In the genomic region with DNA sequence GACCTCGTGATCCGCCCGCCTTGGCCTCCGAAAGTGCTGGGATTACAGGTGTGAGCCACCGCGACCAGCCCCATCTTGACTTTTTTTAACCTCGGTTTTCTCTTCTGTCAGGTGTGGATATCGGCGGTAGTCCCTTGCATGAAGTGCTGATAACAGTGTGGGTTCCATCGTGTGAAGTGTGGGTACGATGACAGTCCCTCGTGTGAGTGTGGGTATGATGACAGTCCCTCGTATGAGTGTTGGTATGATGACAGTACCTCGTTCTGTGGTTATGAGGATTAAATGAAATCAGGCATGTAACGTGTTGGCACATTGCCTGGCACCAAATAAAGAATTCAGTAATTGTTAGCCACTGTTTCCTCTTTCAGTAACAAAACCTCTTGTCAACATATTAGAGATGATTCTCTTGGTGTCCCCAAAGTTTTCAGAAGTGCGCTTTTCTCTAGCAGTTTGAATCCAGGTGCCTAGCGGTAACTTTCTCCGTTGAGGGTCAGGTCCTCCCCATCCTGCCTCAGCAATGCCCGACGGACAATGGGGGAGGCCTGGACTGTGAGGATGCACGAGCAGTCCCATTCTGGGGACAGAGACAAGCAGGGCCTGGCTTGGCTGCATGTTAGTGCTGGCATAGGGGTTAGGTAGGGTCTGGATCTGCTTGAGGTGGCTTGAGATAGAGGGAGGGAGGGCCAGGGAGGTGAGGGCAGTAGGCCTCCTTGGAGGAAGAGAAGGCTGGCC, we compare ENCODE assay signal across 1 cellular context.
TF ChIP-seq lines count a peak whose summit lies in the region.

No MANE protein-coding gene starts in this region.

TF ChIP-seq in WTC11, 78 proteins besides CTCF, POLR2A, EP300 and RAD21 (continued from another document):
- TF ChIP-seq, protein P1, sequence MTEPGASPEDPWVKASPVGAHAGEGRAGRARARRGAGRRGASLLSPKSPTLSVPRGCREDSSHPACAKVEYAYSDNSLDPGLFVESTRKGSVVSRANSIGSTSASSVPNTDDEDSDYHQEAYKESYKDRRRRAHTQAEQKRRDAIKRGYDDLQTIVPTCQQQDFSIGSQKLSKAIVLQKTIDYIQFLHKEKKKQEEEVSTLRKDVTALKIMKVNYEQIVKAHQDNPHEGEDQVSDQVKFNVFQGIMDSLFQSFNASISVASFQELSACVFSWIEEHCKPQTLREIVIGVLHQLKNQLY (CRISPR knock-in tag; IDR thresholded peaks at IDR 0.05) = no peak
- no peak for TF ChIP-seq ZNF423 (CRISPR knock-in tag; IDR thresholded peaks at IDR 0.05)
- TF ChIP-seq FOXK1 (CRISPR knock-in tag; IDR thresholded peaks at IDR 0.05) = no peak
- no peak for TF ChIP-seq NR3C1 (CRISPR knock-in tag; conservative IDR thresholded peaks at IDR 0.05; ENCODE audit: low read depth)
- TF ChIP-seq, protein P2, sequence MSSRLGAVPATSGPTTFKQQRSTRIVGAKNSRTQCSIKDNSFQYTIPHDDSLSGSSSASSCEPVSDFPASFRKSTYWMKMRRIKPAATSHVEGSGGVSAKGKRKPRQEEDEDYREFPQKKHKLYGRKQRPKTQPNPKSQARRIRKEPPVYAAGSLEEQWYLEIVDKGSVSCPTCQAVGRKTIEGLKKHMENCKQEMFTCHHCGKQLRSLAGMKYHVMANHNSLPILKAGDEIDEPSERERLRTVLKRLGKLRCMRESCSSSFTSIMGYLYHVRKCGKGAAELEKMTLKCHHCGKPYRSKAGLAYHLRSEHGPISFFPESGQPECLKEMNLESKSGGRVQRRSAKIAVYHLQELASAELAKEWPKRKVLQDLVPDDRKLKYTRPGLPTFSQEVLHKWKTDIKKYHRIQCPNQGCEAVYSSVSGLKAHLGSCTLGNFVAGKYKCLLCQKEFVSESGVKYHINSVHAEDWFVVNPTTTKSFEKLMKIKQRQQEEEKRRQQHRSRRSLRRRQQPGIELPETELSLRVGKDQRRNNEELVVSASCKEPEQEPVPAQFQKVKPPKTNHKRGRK (CRISPR knock-in tag; IDR thresholded peaks at IDR 0.05; ENCODE audit: borderline replicate concordance) = no peak
- no peak for TF ChIP-seq ZNF317 (CRISPR knock-in tag; IDR thresholded peaks at IDR 0.05; ENCODE audit: borderline replicate concordance, low read depth)
- no peak for TF ChIP-seq IRF2 (CRISPR knock-in tag; IDR thresholded peaks at IDR 0.05; ENCODE audit: borderline replicate concordance, low read depth)
- no peak for TF ChIP-seq SMAD4 (CRISPR knock-in tag; IDR thresholded peaks at IDR 0.05)
- TF ChIP-seq RORB (CRISPR knock-in tag; IDR thresholded peaks at IDR 0.05) = no peak
- no peak for TF ChIP-seq GABPB1 (CRISPR knock-in tag; IDR thresholded peaks at IDR 0.05)
- no peak for TF ChIP-seq ZNF121 (CRISPR knock-in tag; IDR thresholded peaks at IDR 0.05)
- TF ChIP-seq JAZF1 (CRISPR knock-in tag; IDR thresholded peaks at IDR 0.05) = no peak
- TF ChIP-seq, protein P3, sequence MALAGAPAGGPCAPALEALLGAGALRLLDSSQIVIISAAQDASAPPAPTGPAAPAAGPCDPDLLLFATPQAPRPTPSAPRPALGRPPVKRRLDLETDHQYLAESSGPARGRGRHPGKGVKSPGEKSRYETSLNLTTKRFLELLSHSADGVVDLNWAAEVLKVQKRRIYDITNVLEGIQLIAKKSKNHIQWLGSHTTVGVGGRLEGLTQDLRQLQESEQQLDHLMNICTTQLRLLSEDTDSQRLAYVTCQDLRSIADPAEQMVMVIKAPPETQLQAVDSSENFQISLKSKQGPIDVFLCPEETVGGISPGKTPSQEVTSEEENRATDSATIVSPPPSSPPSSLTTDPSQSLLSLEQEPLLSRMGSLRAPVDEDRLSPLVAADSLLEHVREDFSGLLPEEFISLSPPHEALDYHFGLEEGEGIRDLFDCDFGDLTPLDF (CRISPR knock-in tag; IDR thresholded peaks at IDR 0.05) = no peak
- TF ChIP-seq ZNF263 (CRISPR knock-in tag; IDR thresholded peaks at IDR 0.05; ENCODE audit: low read depth) = no peak
TF ChIP-seq in WTC11: peak in this region for 0.
